In genomic region chr5:154487541-154487940, GRCh38 we compare ENCODE assay signal across 10 cellular contexts. TPM values are rescaled to one million over a fixed set of nuclear protein-coding genes. Genes with fewer than 3 reads are reported as not detected.
DNase-seq lines count a peak whose midpoint lies in the region; ATAC-seq and TF ChIP-seq lines count a peak whose summit lies in the region.
"Had no signal": no experiment of that assay in that cellular context is flagged by ENCODE, and none has a peak within 500 bp of the region (broad histone marks: within the 10 kb centered on the region; RNA-seq: fewer than 3 reads in every experiment).

No MANE protein-coding gene starts in this region.

- no peak overlapping the region for H3K4me3 ChIP-seq in smooth muscle cell
- H3K4me3 ChIP-seq: suprapubic skin had no signal

- H3K9me3 ChIP-seq in smooth muscle cell (replicated peaks; ENCODE audit: low read depth) = no peaks in the 10 kb centered on the region
- H3K9me3 ChIP-seq: suprapubic skin had no signal

- no peak overlapping the region for H2AFZ ChIP-seq in smooth muscle cell (ENCODE audit: low read depth)

- H3K79me2 ChIP-seq in smooth muscle cell (ENCODE audit: low read depth) = no peaks in the 10 kb centered on the region

- H3K9ac ChIP-seq in smooth muscle cell (ENCODE audit: low read depth) = no peak overlapping the region

- H3K4me1 ChIP-seq in smooth muscle cell (ENCODE audit: low read depth) = peaks cover 15% of the 10 kb centered on the region

- TF ChIP-seq CTCF in smooth muscle cell (IDR thresholded peaks at IDR 0.05; ENCODE audit: borderline replicate concordance, insufficient read depth, poor library complexity, severe bottlenecking) = no peak

- H3F3A ChIP-seq in smooth muscle cell (ENCODE audit: low read depth) = no peaks in the 10 kb centered on the region

- WGBS in smooth muscle cell (ENCODE audit: low lambda C conversion rate) = 28% methylated on average over 2 of the region's 2 CpGs

- H3K4me2 ChIP-seq in smooth muscle cell = peak overlapping the region; percentile 5

- ATAC-seq in GM18873 (IDR thresholded peaks at IDR 0.05; ENCODE audit: low FRiP score, unreplicated experiment) (peak; percentile 98), GM21447 (IDR thresholded peaks at IDR 0.05; ENCODE audit: unreplicated experiment) (peak; percentile 97), HG03280 (IDR thresholded peaks at IDR 0.05; ENCODE audit: unreplicated experiment) (peak; percentile 97)

- no peaks in the 10 kb centered on the region for H3K36me3 ChIP-seq in smooth muscle cell (ENCODE audit: low read depth)
- H3K36me3 ChIP-seq: suprapubic skin had no signal

- DNase-seq in smooth muscle cell (lab: John Stamatoyannopoulos, UW; ENCODE audit: unreplicated experiment) (no peak), kidney glomerular epithelial cell (lab: John Stamatoyannopoulos, UW) (no peak), midbrain (lab: John Stamatoyannopoulos, UW) (no peak), retina (no peak)
- DNase-seq: anterior cingulate cortex had no signal

- no peak overlapping the region for H3K27ac ChIP-seq in smooth muscle cell (ENCODE audit: low read depth)
- H3K27ac ChIP-seq: suprapubic skin had no signal

- H4K20me1 ChIP-seq in smooth muscle cell (ENCODE audit: low read depth) = no peaks in the 10 kb centered on the region

- peaks cover 28% of the 10 kb centered on the region for H3K27me3 ChIP-seq in smooth muscle cell (ENCODE audit: low read depth)

RNA-seq across cellular contexts. Expression of gene HAND1, which starts 9.5 kb away (rescaled TPM):
- total RNA-seq in smooth muscle cell = 25.2 and 36.3 TPM in 2 replicates
- 18.2 and 68.4 TPM in 2 replicates for polyA plus RNA-seq in smooth muscle cell
- total RNA-seq: neural crest cell, suprapubic skin had no signal

RNA-seq across cellular contexts. Expression of gene SAP30L, which starts 41.7 kb away (rescaled TPM):
- total RNA-seq in smooth muscle cell = 29.9 and 44.2 TPM in 2 replicates
- 32.7 and 41.6 TPM in 2 replicates for polyA plus RNA-seq in smooth muscle cell
